16 cellular contexts compared by ENCODE assay signal in genomic region chr7:116698930-116699722, GRCh38. TPM values are rescaled to one million over a fixed set of nuclear protein-coding genes. Genes with fewer than 3 reads are reported as not detected.
DNase-seq lines count a peak whose midpoint lies in the region; ATAC-seq and TF ChIP-seq lines count a peak whose summit lies in the region.
"Had no signal": no experiment of that assay in that cellular context is flagged by ENCODE, and none has a peak within 500 bp of the region (broad histone marks: within the 10 kb centered on the region; RNA-seq: fewer than 3 reads in every experiment).

No MANE protein-coding gene starts in this region.

- peak overlapping the region; percentile 42 for H3K27ac ChIP-seq in mesenchymal stem cell (ENCODE audit: low read length, poor library complexity, severe bottlenecking)
- H3K27ac ChIP-seq in upper lobe of left lung = no peak overlapping the region
- H3K27ac ChIP-seq: hepatocyte, pancreas had no signal

- TF ChIP-seq CTCF in upper lobe of left lung (IDR thresholded peaks at IDR 0.05) = no peak

- no peak overlapping the region for H3K4me2 ChIP-seq in mesenchymal stem cell (ENCODE audit: low read length, poor library complexity, severe bottlenecking)
- H3K4me2 ChIP-seq: hepatocyte, smooth muscle cell had no signal

- H3K18ac ChIP-seq in mesenchymal stem cell (ENCODE audit: low read depth in 1 of 2, low read length in 2 of 2) = no peak overlapping the region

- H2AK5ac ChIP-seq in mesenchymal stem cell (ENCODE audit: low read length, severe bottlenecking) = peak overlapping the region; percentile 43

- no peak overlapping the region for H4K91ac ChIP-seq in mesenchymal stem cell (ENCODE audit: low read length)

- H3K79me1 ChIP-seq in mesenchymal stem cell (replicated peaks; ENCODE audit: low read length, poor library complexity, severe bottlenecking) = peaks cover 1% of the 10 kb centered on the region

- H3K4me1 ChIP-seq in mesenchymal stem cell (ENCODE audit: control insufficient read depth, insufficient read depth, low read depth, low read length) = peaks cover 10% of the 10 kb centered on the region
- H3K4me1 ChIP-seq in upper lobe of left lung = peaks cover 0 to 7% (median 0%) of the 10 kb centered on the region in 4 donors

- H3K27me3 ChIP-seq in mesenchymal stem cell (ENCODE audit: control insufficient read depth in 1 of 2, insufficient read depth in 1 of 2, low read length in 2 of 2) (no peaks in the 10 kb centered on the region), upper lobe of left lung (no peaks in the 10 kb centered on the region)
- H3K27me3 ChIP-seq: hepatocyte, pancreas had no signal

- H3K9ac ChIP-seq in mesenchymal stem cell (ENCODE audit: low read length) = no peak overlapping the region

- H2BK120ac ChIP-seq in mesenchymal stem cell (ENCODE audit: low read depth, low read length) = no peak overlapping the region

- TF ChIP-seq EP300 in upper lobe of left lung (IDR thresholded peaks at IDR 0.05) = no peak

- H3K36me3 ChIP-seq in mesenchymal stem cell (ENCODE audit: control insufficient read depth in 1 of 2, insufficient read depth in 2 of 2, low read depth in 1 of 2, low read length in 2 of 2) = peaks cover 16 to 32% of the 10 kb centered on the region in 2 experiments
- no peaks in the 10 kb centered on the region for H3K36me3 ChIP-seq in upper lobe of left lung
- H3K36me3 ChIP-seq: pancreas had no signal

- H2BK5ac ChIP-seq in mesenchymal stem cell (ENCODE audit: low read depth, low read length, poor library complexity, severe bottlenecking) = no peak overlapping the region

- H3K23ac ChIP-seq in mesenchymal stem cell (ENCODE audit: low read length in 2 of 2) = no peak overlapping the region

- H3K9me3 ChIP-seq in mesenchymal stem cell (ENCODE audit: control insufficient read depth, low read length) (no peaks in the 10 kb centered on the region), upper lobe of left lung (no peaks in the 10 kb centered on the region)
- H3K9me3 ChIP-seq: pancreas had no signal

- H3K4ac ChIP-seq in mesenchymal stem cell (ENCODE audit: low read depth in 1 of 2, low read length in 2 of 2) = no peak overlapping the region

- no peak overlapping the region for H4K8ac ChIP-seq in mesenchymal stem cell (ENCODE audit: low read length)

- DNase-seq in DMS 273 treated with DMSO at 0.1 percent for 48 hours (lab: John Stamatoyannopoulos, UW) (peak; percentile 59), NCI-H1417 (lab: John Stamatoyannopoulos, UW) (peak; percentile 88 to 97 (median 97)), NCI-H510A treated with DMSO at 0.1 percent for 48 hours (lab: John Stamatoyannopoulos, UW) (peak; percentile 95), mesenchymal stem cell (no peak), HuH-7 (ENCODE audit: low spot score) (no peak), upper lobe of left lung (no peak)
- DNase-seq: Calu3; effector CD4-positive, alpha-beta T cell; pancreas; stimulated activated naive CD4-positive, alpha-beta T cell had no signal

- no peak overlapping the region for H3K14ac ChIP-seq in mesenchymal stem cell (ENCODE audit: low read length in 2 of 2)

- TF ChIP-seq POLR2A in upper lobe of left lung (IDR thresholded peaks at IDR 0.05) = no peak

- WGBS in mesenchymal stem cell = 91% methylated on average over 9 of the region's 12 CpGs
- 83 to 86% methylated on average over 12 of the region's 12 CpGs for WGBS in upper lobe of left lung, 2 donors

- no peak for ATAC-seq in GM18519 (IDR thresholded peaks at IDR 0.05; ENCODE audit: low FRiP score, unreplicated experiment)
- no peak for ATAC-seq in HG03095 (IDR thresholded peaks at IDR 0.05; ENCODE audit: unreplicated experiment)
- no peak for ATAC-seq in upper lobe of left lung (ENCODE audit: low FRiP score in 2 of 2)
- ATAC-seq: activated naive CD4-positive, alpha-beta T cell treated with anti-CD3 and anti-CD28 coated beads, Interleukin-2, amount 50 U/mL, for 72 hours; left lobe of liver; pancreas had no signal

- H2AFZ ChIP-seq in mesenchymal stem cell (ENCODE audit: low read depth, low read length) = no peak overlapping the region
- H2AFZ ChIP-seq: hepatocyte had no signal

- H2BK15ac ChIP-seq in mesenchymal stem cell (ENCODE audit: low read depth, poor library complexity, severe bottlenecking) = no peak overlapping the region

- H3K4me3 ChIP-seq in mesenchymal stem cell (ENCODE audit: insufficient read depth in 1 of 2, low read depth in 1 of 2, low read length in 2 of 2) = no peak overlapping the region
- H3K4me3 ChIP-seq in upper lobe of left lung = no peak overlapping the region
- H3K4me3 ChIP-seq: hepatocyte, pancreas, smooth muscle cell had no signal

- no peak overlapping the region for H2BK12ac ChIP-seq in mesenchymal stem cell (ENCODE audit: low read length in 2 of 2)

RNA-seq across cellular contexts. Expression of gene MET, which starts 27.1 kb away (rescaled TPM):
- polyA plus RNA-seq in mesenchymal stem cell (2013, experiment 1 of 2) = 0.19 TPM
- polyA plus RNA-seq in mesenchymal stem cell (2013, experiment 2 of 2) = 0.38 TPM
- total RNA-seq in upper lobe of left lung = 100 to 1,000 TPM in 1 of 6 donors, 10 to 100 TPM in 5; 32.4 to 114 (median 82.2) TPM

Comparison
In these comparisons a context has a peak if more than half of its experiments do, and no peak if none do; other contexts are left out.
1. DNase-seq: peak in DMS 273 treated with DMSO at 0.1 percent for 48 hours (single experiment), NCI-H1417 (3 of 3) and NCI-H510A treated with DMSO at 0.1 percent for 48 hours (single experiment); none in mesenchymal stem cell (single experiment), HuH-7 (single experiment) and upper lobe of left lung (0 of 2).